ENCODE assay signal across 1 cellular context in the genomic region with DNA sequence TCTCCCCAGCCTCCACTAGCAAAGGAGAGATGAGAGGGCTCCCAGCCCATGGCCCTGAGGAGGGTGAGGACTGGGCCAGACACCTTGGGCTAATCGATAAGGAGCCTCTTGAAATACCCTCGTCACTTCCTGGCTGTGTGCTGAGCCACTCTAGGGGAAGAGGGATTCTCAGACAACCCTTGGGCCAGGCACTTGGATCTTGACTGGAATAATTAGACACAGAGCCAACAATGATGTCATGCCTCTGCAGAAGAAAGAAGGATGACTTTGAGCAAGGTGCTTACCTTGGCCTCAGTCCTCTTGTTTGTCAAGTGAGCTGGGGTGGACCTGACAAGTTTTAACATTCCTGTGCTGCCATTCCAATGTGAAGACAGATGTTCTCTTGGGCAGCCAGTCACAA.
TF ChIP-seq lines count a peak whose summit lies in the region.

No MANE protein-coding gene starts in this region.

TF ChIP-seq in GM12878, 131 proteins besides CTCF, POLR2A, EP300 and RAD21 (continued from another document):
- TF ChIP-seq YY1 (IDR thresholded peaks at IDR 0.05; ENCODE audit: low read depth, low read length): no peak
- no peak for TF ChIP-seq SPI1 (IDR thresholded peaks at IDR 0.05; ENCODE audit: borderline replicate concordance, insufficient read depth, low read depth, low read length)
- no peak for TF ChIP-seq EED (IDR thresholded peaks at IDR 0.05; ENCODE audit: low read depth)
- no peak for TF ChIP-seq RB1 (IDR thresholded peaks at IDR 0.05; ENCODE audit: borderline replicate concordance)
- TF ChIP-seq, protein P1, sequence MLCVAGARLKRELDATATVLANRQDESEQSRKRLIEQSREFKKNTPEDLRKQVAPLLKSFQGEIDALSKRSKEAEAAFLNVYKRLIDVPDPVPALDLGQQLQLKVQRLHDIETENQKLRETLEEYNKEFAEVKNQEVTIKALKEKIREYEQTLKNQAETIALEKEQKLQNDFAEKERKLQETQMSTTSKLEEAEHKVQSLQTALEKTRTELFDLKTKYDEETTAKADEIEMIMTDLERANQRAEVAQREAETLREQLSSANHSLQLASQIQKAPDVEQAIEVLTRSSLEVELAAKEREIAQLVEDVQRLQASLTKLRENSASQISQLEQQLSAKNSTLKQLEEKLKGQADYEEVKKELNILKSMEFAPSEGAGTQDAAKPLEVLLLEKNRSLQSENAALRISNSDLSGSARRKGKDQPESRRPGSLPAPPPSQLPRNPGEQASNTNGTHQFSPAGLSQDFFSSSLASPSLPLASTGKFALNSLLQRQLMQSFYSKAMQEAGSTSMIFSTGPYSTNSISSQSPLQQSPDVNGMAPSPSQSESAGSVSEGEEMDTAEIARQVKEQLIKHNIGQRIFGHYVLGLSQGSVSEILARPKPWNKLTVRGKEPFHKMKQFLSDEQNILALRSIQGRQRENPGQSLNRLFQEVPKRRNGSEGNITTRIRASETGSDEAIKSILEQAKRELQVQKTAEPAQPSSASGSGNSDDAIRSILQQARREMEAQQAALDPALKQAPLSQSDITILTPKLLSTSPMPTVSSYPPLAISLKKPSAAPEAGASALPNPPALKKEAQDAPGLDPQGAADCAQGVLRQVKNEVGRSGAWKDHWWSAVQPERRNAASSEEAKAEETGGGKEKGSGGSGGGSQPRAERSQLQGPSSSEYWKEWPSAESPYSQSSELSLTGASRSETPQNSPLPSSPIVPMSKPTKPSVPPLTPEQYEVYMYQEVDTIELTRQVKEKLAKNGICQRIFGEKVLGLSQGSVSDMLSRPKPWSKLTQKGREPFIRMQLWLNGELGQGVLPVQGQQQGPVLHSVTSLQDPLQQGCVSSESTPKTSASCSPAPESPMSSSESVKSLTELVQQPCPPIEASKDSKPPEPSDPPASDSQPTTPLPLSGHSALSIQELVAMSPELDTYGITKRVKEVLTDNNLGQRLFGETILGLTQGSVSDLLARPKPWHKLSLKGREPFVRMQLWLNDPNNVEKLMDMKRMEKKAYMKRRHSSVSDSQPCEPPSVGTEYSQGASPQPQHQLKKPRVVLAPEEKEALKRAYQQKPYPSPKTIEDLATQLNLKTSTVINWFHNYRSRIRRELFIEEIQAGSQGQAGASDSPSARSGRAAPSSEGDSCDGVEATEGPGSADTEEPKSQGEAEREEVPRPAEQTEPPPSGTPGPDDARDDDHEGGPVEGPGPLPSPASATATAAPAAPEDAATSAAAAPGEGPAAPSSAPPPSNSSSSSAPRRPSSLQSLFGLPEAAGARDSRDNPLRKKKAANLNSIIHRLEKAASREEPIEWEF (IDR thresholded peaks at IDR 0.05; ENCODE audit: insufficient replicate concordance, low read depth, low read length): no peak
